Comparison of ENCODE assay signal across 8 cellular contexts in the genomic region with DNA sequence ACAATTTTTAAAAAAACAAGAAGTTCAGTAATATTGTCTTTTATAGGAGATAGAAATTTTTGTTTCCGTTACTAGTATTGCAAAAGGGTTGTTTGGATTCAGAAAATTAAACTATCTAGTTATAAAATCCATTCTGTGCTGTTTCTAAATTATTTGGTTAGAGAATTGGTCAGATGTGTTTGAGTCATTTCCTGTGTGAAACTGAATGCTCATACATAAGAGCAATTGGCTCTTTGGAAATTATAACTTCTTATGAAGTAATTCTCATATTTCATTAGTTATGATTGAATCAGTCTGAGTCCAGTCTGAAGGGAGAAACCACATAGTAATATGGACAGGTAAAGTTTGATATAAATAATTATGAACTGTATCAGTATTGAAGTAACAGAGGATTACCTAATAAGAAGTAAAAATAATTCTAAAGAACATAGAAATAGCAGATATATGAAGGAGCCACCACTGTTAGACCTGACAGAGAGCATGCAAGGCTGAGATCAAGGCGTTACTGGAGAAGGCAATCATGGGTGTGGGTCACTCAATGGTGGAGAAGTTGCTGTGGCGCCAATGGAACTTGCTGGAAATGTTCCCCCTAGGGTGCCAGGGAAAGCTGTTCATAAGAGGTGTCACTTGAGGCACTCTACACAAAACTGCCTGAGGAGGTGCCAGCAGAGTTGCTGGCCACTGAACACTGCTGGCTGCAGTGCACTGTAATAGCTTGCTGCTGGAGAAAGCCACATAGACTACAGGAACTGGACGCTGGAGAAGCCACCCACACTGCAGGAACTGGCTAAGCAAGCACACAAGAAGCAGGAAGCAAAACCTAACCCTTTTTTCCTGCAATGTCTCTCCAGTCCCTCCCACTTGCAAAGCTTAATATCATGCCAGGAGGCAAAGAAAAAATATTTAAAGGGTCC. TPM values are rescaled to one million over a fixed set of nuclear protein-coding genes. Genes with fewer than 3 reads are reported as not detected.
DNase-seq lines count a peak whose midpoint lies in the region; ATAC-seq and TF ChIP-seq lines count a peak whose summit lies in the region.

No MANE protein-coding gene starts in this region.

- peak overlapping the region in 2 of 10 experiments; percentile 13 to 20; a peak in 2 of 20 replicates for H3K4me3 ChIP-seq in BLaER1 treated with 17β-estradiol and CSF1 and Interleukin-3, amounts not matched to agents 10 nM and 100 nM
- H3K4me3 ChIP-seq in brain microvascular endothelial cell (ENCODE audit: low read depth, low read length) (no peak overlapping the region), hepatocyte (no peak overlapping the region), BE2C (ENCODE audit: low read depth, low read length) (no peak overlapping the region)

- WGBS in hepatocyte (ENCODE audit: low lambda C conversion rate, missing lambda C conversion rate) = 85% methylated on average over 4 of the region's 4 CpGs

- H3K27ac ChIP-seq in BLaER1 treated with 17β-estradiol and CSF1 and Interleukin-3, amounts not matched to agents 10 nM and 100 nM = peak overlapping the region in 10 of 11 experiments; percentile 13 to 83 (median 65); a peak in 19 of 22 replicates
- H3K27ac ChIP-seq in brain microvascular endothelial cell (peak overlapping the region; percentile 76), hepatocyte (no peak overlapping the region)

- ATAC-seq in GM19438 (IDR thresholded peaks at IDR 0.05; ENCODE audit: low read depth, unreplicated experiment) = peak; percentile 55

- H3K4me1 ChIP-seq in BLaER1 treated with 17β-estradiol and CSF1 and Interleukin-3, amounts not matched to agents 10 nM and 100 nM = peaks cover 5 to 57% (median 15%) of the 10 kb centered on the region in 10 experiments; a peak in 19 of 20 replicates
- no peaks in the 10 kb centered on the region for H3K4me1 ChIP-seq in hepatocyte (ENCODE audit: insufficient read depth)
- H3K4me1 ChIP-seq in BE2C = no peaks in the 10 kb centered on the region

- in situ Hi-C loops in KBM-7 (cut with MboI; ENCODE audit: low pct_unique_long_range_greater_than_20kb, low sequenced_read_pairs) (no loop called here), brain microvascular endothelial cell (cut with HindIII; ENCODE audit: low pct_ligation_motif_present, low sequenced_read_pairs) (no loop called here)

- H3K4me2 ChIP-seq in BLaER1 treated with 17β-estradiol and CSF1 and Interleukin-3, amounts not matched to agents 10 nM and 100 nM = peak overlapping the region; percentile 20 to 87 (median 58); a peak in 19 of 22 replicates
- no peak overlapping the region for H3K4me2 ChIP-seq in hepatocyte

- peak overlapping the region in 4 of 11 experiments; percentile 51 to 62 (median 57); a peak in 7 of 22 replicates for H3K9ac ChIP-seq in BLaER1 treated with 17β-estradiol and CSF1 and Interleukin-3, amounts not matched to agents 10 nM and 100 nM

- TF ChIP-seq CTCF in brain microvascular endothelial cell (IDR thresholded peaks at IDR 0.05; ENCODE audit: low read depth, low read length, missing control alignments) = no peak
- no peak for TF ChIP-seq CTCF in hepatocyte (IDR thresholded peaks at IDR 0.05; ENCODE audit: poor library complexity)
- no peak for TF ChIP-seq CTCF in BE2C (IDR thresholded peaks at IDR 0.05; ENCODE audit: low read depth, low read length)

- H4K20me1 ChIP-seq in BLaER1 treated with 17β-estradiol and CSF1 and Interleukin-3, amounts not matched to agents 10 nM and 100 nM = no peaks in the 10 kb centered on the region
- H4K20me1 ChIP-seq in hepatocyte (ENCODE audit: insufficient read depth, poor library complexity, severe bottlenecking) = no peaks in the 10 kb centered on the region

- DNase-seq in KBM-7 = peak; percentile 23
- DNase-seq in brain microvascular endothelial cell = peak; percentile 70
- peak; percentile 36 for DNase-seq in medulla oblongata (ENCODE audit: extremely low spot score)
- DNase-seq in stimulated activated naive CD4-positive, alpha-beta T cell treated with Interleukin-2 at 50 U/mL for 16 hours (lab: John Stamatoyannopoulos, UW) = no peak
- DNase-seq in hepatocyte (ENCODE audit: low spot score) = no peak
- DNase-seq in BE2C = no peak

- H3K79me2 ChIP-seq in hepatocyte = no peaks in the 10 kb centered on the region

- H2AFZ ChIP-seq in hepatocyte = no peak overlapping the region

- peaks cover 0 to 6% (median 0%) of the 10 kb centered on the region in 11 experiments; a peak in 2 of 22 replicates for H3K9me3 ChIP-seq in BLaER1 treated with 17β-estradiol and CSF1 and Interleukin-3, amounts not matched to agents 10 nM and 100 nM (replicated peaks in 1 of 11)
- H3K9me3 ChIP-seq in hepatocyte (ENCODE audit: low read depth) = no peaks in the 10 kb centered on the region
- H3K9me3 ChIP-seq in BE2C = no peaks in the 10 kb centered on the region

- H3K9me2 ChIP-seq in hepatocyte (replicated peaks; ENCODE audit: insufficient read depth) = no peaks in the 10 kb centered on the region

- H3K27me3 ChIP-seq in BLaER1 treated with 17β-estradiol and CSF1 and Interleukin-3, amounts not matched to agents 10 nM and 100 nM = no peaks in the 10 kb centered on the region
- H3K27me3 ChIP-seq in brain microvascular endothelial cell (replicated peaks) (no peaks in the 10 kb centered on the region), hepatocyte (no peaks in the 10 kb centered on the region), BE2C (no peaks in the 10 kb centered on the region)

- peaks cover 0 to 17% (median 1%) of the 10 kb centered on the region in 11 experiments; a peak in 8 of 22 replicates for H3K36me3 ChIP-seq in BLaER1 treated with 17β-estradiol and CSF1 and Interleukin-3, amounts not matched to agents 10 nM and 100 nM
- no peaks in the 10 kb centered on the region for H3K36me3 ChIP-seq in brain microvascular endothelial cell (replicated peaks)
- H3K36me3 ChIP-seq in hepatocyte (replicated peaks; ENCODE audit: insufficient read depth, low read depth) = no peaks in the 10 kb centered on the region
- no peaks in the 10 kb centered on the region for H3K36me3 ChIP-seq in BE2C

RNA-seq across cellular contexts. Expression of gene FAP, which starts 18.0 kb away (rescaled TPM):
- total RNA-seq in hepatocyte = 44.5 and 67.8 TPM in 2 replicates
- polyA plus RNA-seq in hepatocyte = 38.1 and 40.4 TPM in 2 replicates
- polyA plus RNA-seq in BE2C (2012; ENCODE audit: insufficient read depth, insufficient read length, low read depth) = not detected

RNA-seq across cellular contexts. Expression of gene IFIH1, which starts 57.2 kb away (rescaled TPM):
- 6.2 and 10.1 TPM in 2 replicates for total RNA-seq in hepatocyte
- 1.7 and 7.1 TPM in 2 replicates for polyA plus RNA-seq in hepatocyte
- not detected for polyA plus RNA-seq in BE2C (2012; ENCODE audit: insufficient read depth, insufficient read length, low read depth)

Comparison
In these comparisons a context has a peak if more than half of its experiments do, and no peak if none do; other contexts are left out.
1. DNase-seq: peak in KBM-7 (single experiment), brain microvascular endothelial cell (single experiment) and medulla oblongata (single experiment); none in stimulated activated naive CD4-positive, alpha-beta T cell treated with Interleukin-2 at 50 U/mL for 16 hours (single experiment), hepatocyte (single experiment) and BE2C (single experiment).